Comparison of ENCODE assay signal across 11 cellular contexts in the genomic region with DNA sequence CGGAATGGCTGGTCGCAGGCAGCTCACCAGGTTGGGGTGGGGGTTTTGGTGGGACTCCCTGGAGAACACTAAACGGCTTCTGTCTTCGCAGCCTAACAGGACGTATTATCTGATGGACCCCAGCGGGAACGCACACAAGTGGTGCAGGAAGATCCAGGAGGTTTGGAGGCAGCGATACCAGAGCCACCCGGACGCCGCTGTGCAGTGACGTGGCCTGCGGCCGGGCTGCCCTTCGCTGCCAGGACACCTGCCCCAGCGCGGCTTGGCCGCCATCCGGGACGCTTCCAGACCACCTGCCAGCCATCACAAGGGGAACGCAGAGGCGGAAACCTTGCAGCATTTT.
"Had no signal": no experiment of that assay in that cellular context is flagged by ENCODE, and none has a peak within 500 bp of the region (broad histone marks: within the 10 kb centered on the region; RNA-seq: fewer than 3 reads in every experiment).

No MANE protein-coding gene starts in this region.

- H3K27ac ChIP-seq: thyroid gland, vagina had no signal

- H3K4me3 ChIP-seq: thyroid gland, vagina had no signal

- H3K9me3 ChIP-seq: thyroid gland, vagina had no signal

- DNase-seq: activated CD4-positive, alpha-beta T cell treated with anti-CD3 and anti-CD28 coated beads for 48 hours; activated CD8-positive, alpha-beta T cell treated with anti-CD3 and anti-CD28 coated beads, Interleukin-2, amount 10 ng/mL, durations not matched to agents 7 days and 5 days; activated naive CD4-positive, alpha-beta T cell treated with Interleukin-2 at 50 U/mL for 16 hours; anterior cingulate cortex; natural killer cell; occipital lobe; thyroid gland had no signal

- H3K27me3 ChIP-seq: thyroid gland, vagina had no signal

- H3K4me1 ChIP-seq: thyroid gland, vagina had no signal

- ATAC-seq: activated CD8-positive, alpha-beta T cell treated with anti-CD3 and anti-CD28 coated beads, Interleukin-2, amount 10 ng/mL, durations not matched to agents 7 days and 5 days; left lobe of liver; natural killer cell; stimulated activated effector memory CD8-positive, alpha-beta T cell treated with anti-CD3 and anti-CD28 coated beads, Interleukin-12 subunit alpha, Interleukin-12 subunit beta, amount 100 ng/mL, for 72 hours; WTC11 had no signal
